9 cellular contexts compared by ENCODE assay signal in genomic region chr15:92886229-92886628, GRCh38. TPM values are rescaled to one million over a fixed set of nuclear protein-coding genes. Genes with fewer than 3 reads are reported as not detected.
DNase-seq lines count a peak whose midpoint lies in the region; ATAC-seq and TF ChIP-seq lines count a peak whose summit lies in the region.
"Had no signal": no experiment of that assay in that cellular context is flagged by ENCODE, and none has a peak within 500 bp of the region (broad histone marks: within the 10 kb centered on the region; RNA-seq: fewer than 3 reads in every experiment).

No MANE protein-coding gene starts in this region.

- H3K27ac ChIP-seq in testis = peak overlapping the region; percentile 100

- H3K36me3 ChIP-seq in testis (ENCODE audit: low read depth, missing control alignments) = peaks cover 4% of the 10 kb centered on the region

- WGBS in testis, 2 donors = 24 to 44% methylated on average over 1 of the region's 1 CpG
- WGBS in lower leg skin, 2 donors = 2 to 7% methylated on average over 1 of the region's 1 CpG

- H3K9me3 Mint-ChIP-seq in activated CD4-positive, alpha-beta T cell treated with anti-CD3 and anti-CD28 coated beads, Interleukin-2, amount 10 ng/mL, durations not matched to agents 7 days and 5 days = no peaks in the 10 kb centered on the region
- H3K9me3 Mint-ChIP-seq in activated naive CD8-positive, alpha-beta T cell treated with anti-CD3 and anti-CD28 coated beads for 36 hours = peaks cover 2% of the 10 kb centered on the region
- H3K9me3 Mint-ChIP-seq in immature natural killer cell = no peaks in the 10 kb centered on the region

- CTCF ChIA-PET in activated CD4-positive, alpha-beta T cell treated with anti-CD3 and anti-CD28 coated beads, Interleukin-2, amount 10 ng/mL, durations not matched to agents 7 days and 5 days (lab: Charles Lee) = interaction anchor here (0.6 to 5.4 kb wide), 5 partner anchors 9 to 77 kb away, joined by 3 to 39 read pairs (median 6); partner anchors contain the start of gene CHD2

- POLR2A ChIA-PET in activated CD4-positive, alpha-beta T cell treated with anti-CD3 and anti-CD28 coated beads, Interleukin-2, amount 10 ng/mL, durations not matched to agents 7 days and 5 days (lab: Charles Lee) = interaction anchor here (1.2 kb wide), 1 partner anchor 14 kb away, joined by 3 read pairs; the partner anchor contains the start of gene CHD2

- no peaks in the 10 kb centered on the region for H3K27me3 Mint-ChIP-seq in activated CD4-positive, alpha-beta T cell treated with anti-CD3 and anti-CD28 coated beads, Interleukin-2, amount 10 ng/mL, durations not matched to agents 7 days and 5 days
- H3K27me3 Mint-ChIP-seq in activated naive CD8-positive, alpha-beta T cell treated with anti-CD3 and anti-CD28 coated beads for 36 hours = peaks cover 5% of the 10 kb centered on the region
- peaks cover 13 to 20% (median 16%) of the 10 kb centered on the region in 3 donors for H3K27me3 Mint-ChIP-seq in immature natural killer cell (ENCODE audit: low read depth in 3 of 3)

- ATAC-seq in HG03097 (IDR thresholded peaks at IDR 0.05; ENCODE audit: low FRiP score, unreplicated experiment) = no peak

- peak overlapping the region; percentile 94 for H3K27ac Mint-ChIP-seq in activated CD4-positive, alpha-beta T cell treated with anti-CD3 and anti-CD28 coated beads, Interleukin-2, amount 10 ng/mL, durations not matched to agents 7 days and 5 days
- peak overlapping the region; percentile 86 for H3K27ac Mint-ChIP-seq in activated naive CD8-positive, alpha-beta T cell treated with anti-CD3 and anti-CD28 coated beads for 36 hours
- H3K27ac Mint-ChIP-seq in immature natural killer cell = peak overlapping the region; percentile 61 to 95 (median 80)

- H3K36me3 Mint-ChIP-seq in activated CD4-positive, alpha-beta T cell treated with anti-CD3 and anti-CD28 coated beads, Interleukin-2, amount 10 ng/mL, durations not matched to agents 7 days and 5 days (ENCODE audit: low read depth) = peaks cover 68% of the 10 kb centered on the region
- peaks cover 64% of the 10 kb centered on the region for H3K36me3 Mint-ChIP-seq in activated naive CD8-positive, alpha-beta T cell treated with anti-CD3 and anti-CD28 coated beads for 36 hours
- H3K36me3 Mint-ChIP-seq in immature natural killer cell = peaks cover 17 to 37% (median 35%) of the 10 kb centered on the region in 3 donors

- peaks cover 52% of the 10 kb centered on the region for H3K4me1 Mint-ChIP-seq in activated CD4-positive, alpha-beta T cell treated with anti-CD3 and anti-CD28 coated beads, Interleukin-2, amount 10 ng/mL, durations not matched to agents 7 days and 5 days
- H3K4me1 Mint-ChIP-seq in activated naive CD8-positive, alpha-beta T cell treated with anti-CD3 and anti-CD28 coated beads for 36 hours = peaks cover 62% of the 10 kb centered on the region
- H3K4me1 Mint-ChIP-seq in immature natural killer cell = peaks cover 61 to 84% of the 10 kb centered on the region in 2 donors

- H3K4me3 ChIP-seq in testis (no peak overlapping the region), lower leg skin (ENCODE audit: low read depth, poor library complexity, severe bottlenecking) (no peak overlapping the region)

- TF ChIP-seq POLR2A in testis (IDR thresholded peaks at IDR 0.05) (no peak), lower leg skin (IDR thresholded peaks at IDR 0.05) (no peak)

- H3K9me3 ChIP-seq in testis = no peaks in the 10 kb centered on the region

- TF ChIP-seq CTCF in testis (IDR thresholded peaks at IDR 0.05) (no peak), lower leg skin (IDR thresholded peaks at IDR 0.05) (no peak)

- intact Hi-C loops in testis (cut with DNase I; ENCODE audit: low total_unique reads) (no loop called here), lower leg skin (cut with DNase I; ENCODE audit: low total_unique reads) (no loop called here)

- peak overlapping the region; percentile 95 for H3K4me3 Mint-ChIP-seq in activated CD4-positive, alpha-beta T cell treated with anti-CD3 and anti-CD28 coated beads, Interleukin-2, amount 10 ng/mL, durations not matched to agents 7 days and 5 days
- H3K4me3 Mint-ChIP-seq in activated naive CD8-positive, alpha-beta T cell treated with anti-CD3 and anti-CD28 coated beads for 36 hours = peak overlapping the region; percentile 86
- H3K4me3 Mint-ChIP-seq in immature natural killer cell = peak overlapping the region; percentile 22 to 96 (median 69)

- no peak for DNase-seq in activated CD4-positive, alpha-beta T cell treated with anti-CD3 and anti-CD28 coated beads, Interleukin-2, amount 10 ng/mL, durations not matched to agents 7 days and 5 days
- DNase-seq in activated CD4-positive, alpha-beta T cell treated with anti-CD3 and anti-CD28 coated beads for 48 hours = no peak
- DNase-seq in activated naive CD8-positive, alpha-beta T cell treated with anti-CD3 and anti-CD28 coated beads for 36 hours = no peak
- DNase-seq in immature natural killer cell (no peak), testis (no peak), amygdala (lab: John Stamatoyannopoulos, UW) (no peak), lower leg skin (ENCODE audit: low spot score in 2 of 2) (no peak)
- DNase-seq: SHP77 had no signal

- peaks cover 27% of the 10 kb centered on the region for H3K4me1 ChIP-seq in testis

- H3K27me3 ChIP-seq in testis = no peaks in the 10 kb centered on the region

RNA-seq across cellular contexts. Expression of gene CHD2, which starts 13.9 kb away (rescaled TPM):
- total RNA-seq in activated CD4-positive, alpha-beta T cell treated with anti-CD3 and anti-CD28 coated beads, Interleukin-2, amount 10 ng/mL, durations not matched to agents 7 days and 5 days = 100 to 1,000 TPM; 129 to 148 TPM
- 10 to 100 TPM; 92.8 to 95.7 TPM for total RNA-seq in activated naive CD8-positive, alpha-beta T cell treated with anti-CD3 and anti-CD28 coated beads for 36 hours
- 10 to 100 TPM; 24.7 to 77.7 (median 36.9) TPM for polyA plus RNA-seq in immature natural killer cell
- 100 to 1,000 TPM; 113 to 129 TPM for total RNA-seq in testis
- polyA plus RNA-seq in testis (ENCODE audit: insufficient read depth, low read depth, low replicate concordance) = 64.5 TPM
- 100 to 1,000 TPM in 1 of 4 donors, 10 to 100 TPM in 3; 75.8 to 175 (median 88.6) TPM for total RNA-seq in lower leg skin
